8 cellular contexts compared by ENCODE assay signal in genomic region chr22:38201718-38202436, GRCh38. TPM values are rescaled to one million over a fixed set of nuclear protein-coding genes. Genes with fewer than 3 reads are reported as not detected.
A peak's percentile ranks its signal among the peaks of the same experiment; 100 is the strongest.
DNase-seq lines count a peak whose midpoint lies in the region; ATAC-seq and TF ChIP-seq lines count a peak whose summit lies in the region.

TSS of gene MAFF (plus strand) at chr22:38201994. CDS start at chr22:38213854, 11,860 bp downstream.

- peak; percentile 98 for DNase-seq in COLO829 (ENCODE audit: low spot score)
- DNase-seq in HuH-7 (ENCODE audit: low spot score), result peak; percentile 88
- DNase-seq in PC-3, result peak; percentile 94
- DNase-seq in activated T-cell treated with anti-CD3 and anti-CD28 coated beads, Interleukin-2, amount 50 U/mL, for 4 hours, result peak; percentile 90
- peak; percentile 70 to 89 for DNase-seq in stimulated activated CD8-positive, alpha-beta memory T cell treated with anti-CD3 and anti-CD28 coated beads, Interleukin-4, amount 100 ng/mL, for 4 hours (ENCODE audit: low read depth in 2 of 2, low spot score in 1 of 2)

- H3K9ac ChIP-seq in PC-3 (ENCODE audit: low read length) (peak within 1 kb of the TSS; percentile 92), mucosa of stomach (ENCODE audit: low read length) (peak within 1 kb of the TSS; percentile 96)

- ATAC-seq in GM21360 (IDR thresholded peaks at IDR 0.05; ENCODE audit: unreplicated experiment), result peak; percentile 53
- peak; percentile 82 for ATAC-seq in PC-3
- ATAC-seq in activated T-cell treated with anti-CD3 and anti-CD28 coated beads, Interleukin-2, amount 50 U/mL, for 4 hours, result peak; percentile 70 to 75

- H3K27ac ChIP-seq in PC-3 (ENCODE audit: low read length), result peak within 1 kb of the TSS; percentile 80
- peak within 1 kb of the TSS; percentile 98 to 99 for H3K27ac ChIP-seq in esophagus (ENCODE audit: low read depth in 2 of 2, low read length in 1 of 2)

- no peaks in the 10 kb centered on the region for H3K9me3 ChIP-seq in PC-3 (ENCODE audit: low read length)
- no peaks in the 10 kb centered on the region for H3K9me3 ChIP-seq in esophagus (ENCODE audit: control insufficient read depth in 2 of 2, insufficient read depth in 1 of 2, low read depth in 1 of 2, low read length in 1 of 2)
- no peaks in the 10 kb centered on the region for H3K9me3 ChIP-seq in mucosa of stomach (ENCODE audit: control insufficient read depth, low read length)

- POLR2A ChIA-PET in PC-3 (lab: Charles Lee; ENCODE audit: unreplicated experiment), result interaction anchor here (0.5 to 1.4 kb wide), 2 partner anchors 20 to 197 kb away, joined by 3 to 6 read pairs; partner anchors contain the start of gene PLA2G6

- H3K79me2 ChIP-seq in PC-3 (ENCODE audit: low read length), result peaks cover 47% of the 10 kb centered on the region

- peak within 1 kb of the TSS; percentile 97 for H3K4me2 ChIP-seq in PC-3 (ENCODE audit: low read length)

- H3K4me1 ChIP-seq in PC-3 (ENCODE audit: insufficient read depth, low read length), result peaks cover 14% of the 10 kb centered on the region
- H3K4me1 ChIP-seq in esophagus (ENCODE audit: control insufficient read depth in 2 of 2, insufficient read depth in 2 of 2, low read length in 1 of 2), result peaks cover 0 to 3% of the 10 kb centered on the region in 2 donors
- peaks cover 28% of the 10 kb centered on the region for H3K4me1 ChIP-seq in mucosa of stomach (ENCODE audit: control insufficient read depth, insufficient read depth, low read length)

- peaks cover 3% of the 10 kb centered on the region for H3F3A ChIP-seq in PC-3 (ENCODE audit: low read length, unreplicated experiment)

- BruUV-seq in PC-3 (replicated peaks; lab: Mats Ljungman, UMichigan), result no TSS peak

- peak within 1 kb of the TSS; percentile 80 for H2AFZ ChIP-seq in PC-3 (ENCODE audit: low read length)

- no peak for TF ChIP-seq CTCF in PC-3 (conservative IDR thresholded peaks at IDR 0.05; ENCODE audit: low read depth, low read length)

- no peaks in the 10 kb centered on the region for H3K36me3 ChIP-seq in PC-3 (ENCODE audit: low read depth, low read length)
- H3K36me3 ChIP-seq in esophagus (ENCODE audit: control insufficient read depth in 2 of 2, insufficient read depth in 2 of 2, low read length in 1 of 2), result peaks cover 0 to 2% of the 10 kb centered on the region in 2 donors
- H3K36me3 ChIP-seq in mucosa of stomach (ENCODE audit: control insufficient read depth, insufficient read depth, low read length), result no peaks in the 10 kb centered on the region

- no peaks in the 10 kb centered on the region for H3K36me3 Mint-ChIP-seq in activated T-cell treated with anti-CD3 and anti-CD28 coated beads, Interleukin-2, amount 50 U/mL, for 4 hours (ENCODE audit: insufficient read depth)

- H3K9me3 Mint-ChIP-seq in activated T-cell treated with anti-CD3 and anti-CD28 coated beads, Interleukin-2, amount 50 U/mL, for 4 hours, result no peaks in the 10 kb centered on the region

- peaks cover 40% of the 10 kb centered on the region for H4K20me1 ChIP-seq in PC-3 (ENCODE audit: low read length)

- H3K4me3 ChIP-seq in PC-3 (ENCODE audit: low read length) (peak within 1 kb of the TSS; percentile 99), esophagus (ENCODE audit: low read depth in 1 of 2, low read length in 2 of 2) (peak within 1 kb of the TSS; percentile 64 to 74), mucosa of stomach (ENCODE audit: low read length) (peak within 1 kb of the TSS; percentile 86)

- H3K4me1 Mint-ChIP-seq in activated T-cell treated with anti-CD3 and anti-CD28 coated beads, Interleukin-2, amount 50 U/mL, for 4 hours (ENCODE audit: low read depth), result peaks cover 30% of the 10 kb centered on the region

- 1% methylated on average over 68 to 85 of the region's 85 CpGs for WGBS in esophagus, 2 donors

- peak within 1 kb of the TSS; percentile 85 for H3K4me3 Mint-ChIP-seq in activated T-cell treated with anti-CD3 and anti-CD28 coated beads, Interleukin-2, amount 50 U/mL, for 4 hours

- H3K27me3 ChIP-seq in PC-3 (ENCODE audit: low read length), result no peaks in the 10 kb centered on the region
- no peaks in the 10 kb centered on the region for H3K27me3 ChIP-seq in esophagus (ENCODE audit: control insufficient read depth in 1 of 2, insufficient read depth in 2 of 2, low read length in 2 of 2)
- no peaks in the 10 kb centered on the region for H3K27me3 ChIP-seq in mucosa of stomach (ENCODE audit: control insufficient read depth, insufficient read depth, low read length)

- no peaks in the 10 kb centered on the region for H3K9me2 ChIP-seq in PC-3 (replicated peaks; ENCODE audit: low read length)

- CTCF ChIA-PET in PC-3 (lab: Charles Lee), result no interaction called here

- no peaks in the 10 kb centered on the region for H3K27me3 Mint-ChIP-seq in activated T-cell treated with anti-CD3 and anti-CD28 coated beads, Interleukin-2, amount 50 U/mL, for 4 hours (ENCODE audit: low read depth)

- intact Hi-C loops in PC-3 (cut with micrococcal nuclease), result no loop called here

RNA-seq across cellular contexts. Expression of gene MAFF, which starts in this region (rescaled TPM):
- total RNA-seq in PC-3 (2014; rRNA removed), result 72.6 and 112 TPM in 2 replicates
- total RNA-seq in activated T-cell treated with anti-CD3 and anti-CD28 coated beads, Interleukin-2, amount 50 U/mL, for 4 hours, result 10 to 100 TPM in 2 of 3 donors, 1 to 10 TPM in 1; 8.9 to 12.2 (median 10.7) TPM
- 10 to 100 TPM; 34.7 to 99.6 TPM for polyA plus RNA-seq in esophagus

Comparison
In these comparisons a context has a peak if more than half of its experiments do, and no peak if none do; other contexts are left out.
1. Peak in every context shown above with its lines: DNase-seq, ATAC-seq, H3K4me3 ChIP-seq and H3K27ac ChIP-seq.